7 cellular contexts compared by ENCODE assay signal in genomic region chr3:24857945-24858344, GRCh38.
"Had no signal": no experiment of that assay in that cellular context is flagged by ENCODE, and none has a peak within 500 bp of the region (broad histone marks: within the 10 kb centered on the region; RNA-seq: fewer than 3 reads in every experiment).

No MANE protein-coding gene starts in this region.

- FAIRE-seq: HTR-8/SVneo had no signal

- H3K27ac ChIP-seq: HL-60, KMS-11 had no signal

- H3K4me2 ChIP-seq: KMS-11 had no signal

- DNase-seq: Karpas-422, Kasumi-1, KBM-7, KG1 had no signal

- H3K9ac ChIP-seq: KMS-11 had no signal
